11 cellular contexts compared by ENCODE assay signal in genomic region chr17:35788504-35788998, GRCh38. TPM values are rescaled to one million over a fixed set of nuclear protein-coding genes. Genes with fewer than 3 reads are reported as not detected.
DNase-seq lines count a peak whose midpoint lies in the region; ATAC-seq and TF ChIP-seq lines count a peak whose summit lies in the region.
"Had no signal": no experiment of that assay in that cellular context is flagged by ENCODE, and none has a peak within 500 bp of the region (broad histone marks: within the 10 kb centered on the region; RNA-seq: fewer than 3 reads in every experiment).

No MANE protein-coding gene starts in this region.

- H3K4me2 ChIP-seq in Loucy (ENCODE audit: low read depth, low read length, poor library complexity, severe bottlenecking) = peak overlapping the region; percentile 64

- H3F3A ChIP-seq in Loucy (ENCODE audit: low read depth) = no peaks in the 10 kb centered on the region

- TF ChIP-seq CTCF in Loucy (conservative IDR thresholded peaks at IDR 0.05; ENCODE audit: low read length) = no peak

- no peak for ATAC-seq in GM18909 (IDR thresholded peaks at IDR 0.05; ENCODE audit: poor library complexity, unreplicated experiment)
- ATAC-seq in HG02798 (IDR thresholded peaks at IDR 0.05; ENCODE audit: poor library complexity, unreplicated experiment) = no peak
- ATAC-seq: left lobe of liver had no signal

- no peaks in the 10 kb centered on the region for H4K20me1 ChIP-seq in Loucy (ENCODE audit: insufficient read depth, low read length, poor library complexity, severe bottlenecking)

- DNase-seq in myocyte (ENCODE audit: low read depth) = peak; percentile 72
- no peak for DNase-seq in NCI-H345 (lab: John Stamatoyannopoulos, UW)
- no peak for DNase-seq in NCI-H1092 (lab: John Stamatoyannopoulos, UW)
- DNase-seq: activated naive CD4-positive, alpha-beta T cell treated with anti-CD3 and anti-CD28 coated beads, Interleukin-2, amount 10 ng/mL, durations not matched to agents 7 days and 5 days; SHP77 treated with DMSO at 0.1 percent for 48 hours had no signal

- WGBS in esophagus, 2 donors = 18 to 34% methylated on average over 2 of the region's 2 CpGs

- H3K4me3 ChIP-seq in ACC112 (ENCODE audit: low read depth, low read length) = peak overlapping the region; percentile 48; the same call in 1 of the 2 replicates
- peak overlapping the region; percentile 43 for H3K4me3 ChIP-seq in Loucy (ENCODE audit: low read length, poor library complexity, severe bottlenecking)
- H3K4me3 ChIP-seq in esophagus (ENCODE audit: low read depth in 1 of 2, low read length in 2 of 2) = no peak overlapping the region

- no peaks in the 10 kb centered on the region for H3K9me2 ChIP-seq in Loucy (replicated peaks; ENCODE audit: low read depth, low read length)

- no peaks in the 10 kb centered on the region for H3K9me3 ChIP-seq in Loucy (ENCODE audit: insufficient read depth, low read depth, low read length)
- H3K9me3 ChIP-seq in esophagus (ENCODE audit: control insufficient read depth in 2 of 2, insufficient read depth in 1 of 2, low read depth in 1 of 2, low read length in 1 of 2) = no peaks in the 10 kb centered on the region

- no peaks in the 10 kb centered on the region for H3K79me2 ChIP-seq in ACC112 (ENCODE audit: control insufficient read depth, insufficient read depth, low read length, unreplicated experiment)
- H3K79me2 ChIP-seq in Loucy (ENCODE audit: insufficient read depth, low read length) = no peaks in the 10 kb centered on the region

- H3K27me3 ChIP-seq in ACC112 (ENCODE audit: insufficient read depth, low read length) (peaks cover 15% of the 10 kb centered on the region), Loucy (ENCODE audit: insufficient read depth, low read length, poor library complexity, severe bottlenecking) (no peaks in the 10 kb centered on the region), esophagus (ENCODE audit: control insufficient read depth in 1 of 2, insufficient read depth in 2 of 2, low read length in 2 of 2) (no peaks in the 10 kb centered on the region)

- peak overlapping the region; percentile 10 for H3K9ac ChIP-seq in Loucy (ENCODE audit: low read depth, low read length, poor library complexity, severe bottlenecking)

- H3K36me3 ChIP-seq in ACC112 (ENCODE audit: insufficient read depth, low read length) = no peaks in the 10 kb centered on the region
- no peaks in the 10 kb centered on the region for H3K36me3 ChIP-seq in Loucy (ENCODE audit: insufficient read depth, low read length)
- no peaks in the 10 kb centered on the region for H3K36me3 ChIP-seq in esophagus (ENCODE audit: control insufficient read depth in 2 of 2, insufficient read depth in 2 of 2, low read length in 1 of 2)

- H3K4me1 ChIP-seq in ACC112 (ENCODE audit: control insufficient read depth, insufficient read depth, low read length, unreplicated experiment) (peaks cover 47% of the 10 kb centered on the region), Loucy (ENCODE audit: insufficient read depth, low read length, poor library complexity, severe bottlenecking) (peaks cover 36% of the 10 kb centered on the region), esophagus (ENCODE audit: control insufficient read depth in 2 of 2, insufficient read depth in 2 of 2, low read length in 1 of 2) (peaks cover 0 to 10% of the 10 kb centered on the region in 2 donors)

- H3K27ac ChIP-seq in ACC112 (ENCODE audit: low read depth, low read length) (peak overlapping the region; percentile 72), esophagus (ENCODE audit: low read depth in 2 of 2, low read length in 1 of 2) (peak overlapping the region; percentile 68 to 87)

- H2AFZ ChIP-seq in ACC112 (ENCODE audit: low read length, unreplicated experiment) (peak overlapping the region; percentile 26), Loucy (ENCODE audit: low read length) (no peak overlapping the region)

RNA-seq across cellular contexts. Expression of gene MMP28, which starts 6.9 kb away (rescaled TPM):
- 10 to 100 TPM; 14.8 to 21.7 TPM for polyA plus RNA-seq in esophagus
- 0.42 and 0.99 TPM in 2 replicates for total RNA-seq in myocyte
- 6.5 TPM for polyA plus RNA-seq in myocyte (2012)

RNA-seq across cellular contexts. Expression of gene TAF15, which starts 20.7 kb away (rescaled TPM):
- 100 to 1,000 TPM in 1 of 2 donors, 10 to 100 TPM in 1; 89.5 to 110 TPM for polyA plus RNA-seq in esophagus
- total RNA-seq in myocyte = 25.1 and 25.7 TPM in 2 replicates
- polyA plus RNA-seq in myocyte (2012) = 130 TPM

RNA-seq across cellular contexts. Expression of gene C17orf50, which starts 27.9 kb away (rescaled TPM):
- polyA plus RNA-seq in esophagus = under 1 TPM in 1 of 2 donors, not detected in 1; 0.14 TPM
- not detected in 2 replicates for total RNA-seq in myocyte
- 0.08 TPM for polyA plus RNA-seq in myocyte (2012)
- total RNA-seq: left lobe of liver had no signal

RNA-seq across cellular contexts. Expression of gene GAS2L2, which starts 35.5 kb away (rescaled TPM):
- under 1 TPM; 0.01 to 0.08 TPM for polyA plus RNA-seq in esophagus
- 0.08 TPM in 1 of 2 replicates, not detected in the other for total RNA-seq in myocyte
- polyA plus RNA-seq in myocyte (2012) = 0.04 TPM
- total RNA-seq: left lobe of liver had no signal

RNA-seq across cellular contexts. Expression of gene RASL10B, which starts 57.1 kb away (rescaled TPM):
- under 1 TPM; 0.28 to 0.53 TPM for polyA plus RNA-seq in esophagus
- 1.1 and 1.3 TPM in 2 replicates for total RNA-seq in myocyte
- polyA plus RNA-seq in myocyte (2012) = 1.7 TPM

Comparison
In these comparisons a context has a peak if more than half of its experiments do, and no peak if none do; other contexts are left out.
1. H3K4me3 ChIP-seq: peak in ACC112 (single experiment) and Loucy (single experiment); none in esophagus (0 of 2).